In genomic region chr5:172925336-172925948, GRCh38 we compare ENCODE assay signal across 24 cellular contexts. TPM values are rescaled to one million over a fixed set of nuclear protein-coding genes. Genes with fewer than 3 reads are reported as not detected.
DNase-seq lines count a peak whose midpoint lies in the region; ATAC-seq and TF ChIP-seq lines count a peak whose summit lies in the region.
"Had no signal": no experiment of that assay in that cellular context is flagged by ENCODE, and none has a peak within 500 bp of the region (broad histone marks: within the 10 kb centered on the region; RNA-seq: fewer than 3 reads in every experiment).

No MANE protein-coding gene starts in this region.

- peak; percentile 21 for DNase-seq in Right ventricle myocardium inferior (ENCODE audit: missing footprints)
- no peak for DNase-seq in left ventricle myocardium inferior
- DNase-seq in effector memory CD8-positive, alpha-beta T cell, result no peak
- DNase-seq in naive thymus-derived CD8-positive, alpha-beta T cell, result no peak
- no peak for DNase-seq in activated T-cell treated with anti-CD3 and anti-CD28 coated beads, Interleukin-2, amount 50 U/mL, for 1 hour
- DNase-seq: activated CD4-positive, alpha-beta T cell treated with anti-CD3 and anti-CD28 coated beads for 36 hours; activated effector memory CD4-positive, alpha-beta T cell treated with anti-CD3 and anti-CD28 coated beads, Interleukin-2, amount 50 U/mL, for 16 hours; AML-193; anterior cingulate cortex; DMS153; effector CD4-positive, alpha-beta T cell; midbrain; natural killer cell; NCI-H82; ovary; Peyer's patch; SIG-M5; stimulated activated naive B cell treated with anti-CD40 and anti-IgM and Interleukin-4, amounts not matched to agents 10 μg/mL and 1 μg/mL and 100 μg/mL, for 72 hours; T-helper 9 cell had no signal

- no peaks in the 10 kb centered on the region for H3K4me1 Mint-ChIP-seq in effector memory CD8-positive, alpha-beta T cell (ENCODE audit: low read depth in 2 of 2)
- peaks cover 0 to 6% (median 4%) of the 10 kb centered on the region in 4 donors for H3K4me1 Mint-ChIP-seq in naive thymus-derived CD8-positive, alpha-beta T cell
- H3K4me1 Mint-ChIP-seq: activated CD4-positive, alpha-beta T cell treated with anti-CD3 and anti-CD28 coated beads for 36 hours had no signal

- peaks cover 42% of the 10 kb centered on the region for H3K36me3 ChIP-seq in left ventricle myocardium inferior
- H3K36me3 ChIP-seq: ovary had no signal

- H3K4me1 ChIP-seq in left ventricle myocardium inferior, result peaks cover under 1% of the 10 kb centered on the region
- H3K4me1 ChIP-seq: Peyer's patch had no signal

- no peak overlapping the region for H3K4me3 Mint-ChIP-seq in effector memory CD8-positive, alpha-beta T cell
- no peak overlapping the region for H3K4me3 Mint-ChIP-seq in naive thymus-derived CD8-positive, alpha-beta T cell
- H3K4me3 Mint-ChIP-seq: activated CD4-positive, alpha-beta T cell treated with anti-CD3 and anti-CD28 coated beads for 36 hours; activated naive CD8-positive, alpha-beta T cell; natural killer cell; stimulated activated naive B cell treated with anti-CD40 and anti-IgM and Interleukin-4, amounts not matched to agents 10 μg/mL and 1 μg/mL and 100 μg/mL, for 72 hours had no signal

- intact Hi-C loops in Right ventricle myocardium inferior (cut with DNase I) (no loop called here), left ventricle myocardium inferior (cut with micrococcal nuclease) (no loop called here)

- no peak for TF ChIP-seq CTCF in left ventricle myocardium inferior (IDR thresholded peaks at IDR 0.05; ENCODE audit: borderline replicate concordance)

- H3K27me3 Mint-ChIP-seq in effector memory CD8-positive, alpha-beta T cell, result no peaks in the 10 kb centered on the region
- H3K27me3 Mint-ChIP-seq in naive thymus-derived CD8-positive, alpha-beta T cell, result no peaks in the 10 kb centered on the region
- H3K27me3 Mint-ChIP-seq: activated CD4-positive, alpha-beta T cell treated with anti-CD3 and anti-CD28 coated beads for 36 hours; activated naive CD8-positive, alpha-beta T cell; stimulated activated naive B cell treated with anti-CD40 and anti-IgM and Interleukin-4, amounts not matched to agents 10 μg/mL and 1 μg/mL and 100 μg/mL, for 72 hours had no signal

- H3K27me3 ChIP-seq in left ventricle myocardium inferior (ENCODE audit: low read depth), result no peaks in the 10 kb centered on the region
- H3K27me3 ChIP-seq: ovary, Peyer's patch had no signal

- peaks cover 26% of the 10 kb centered on the region for H3K36me3 Mint-ChIP-seq in effector memory CD8-positive, alpha-beta T cell (ENCODE audit: insufficient read depth)
- peaks cover 0 to 50% (median 14%) of the 10 kb centered on the region in 3 donors for H3K36me3 Mint-ChIP-seq in naive thymus-derived CD8-positive, alpha-beta T cell

- no peaks in the 10 kb centered on the region for H3K9me3 Mint-ChIP-seq in effector memory CD8-positive, alpha-beta T cell
- no peaks in the 10 kb centered on the region for H3K9me3 Mint-ChIP-seq in naive thymus-derived CD8-positive, alpha-beta T cell
- H3K9me3 Mint-ChIP-seq: natural killer cell; stimulated activated naive B cell treated with anti-CD40 and anti-IgM and Interleukin-4, amounts not matched to agents 10 μg/mL and 1 μg/mL and 100 μg/mL, for 72 hours had no signal

- H3K27ac Mint-ChIP-seq in effector memory CD8-positive, alpha-beta T cell, result peak overlapping the region; percentile 10 to 27
- H3K27ac Mint-ChIP-seq in naive thymus-derived CD8-positive, alpha-beta T cell, result peak overlapping the region in 7 of 10 donors; percentile 15 to 84 (median 68)
- H3K27ac Mint-ChIP-seq: activated CD4-positive, alpha-beta T cell treated with anti-CD3 and anti-CD28 coated beads for 36 hours; activated naive CD8-positive, alpha-beta T cell; stimulated activated naive B cell treated with anti-CD40 and anti-IgM and Interleukin-4, amounts not matched to agents 10 μg/mL and 1 μg/mL and 100 μg/mL, for 72 hours had no signal

- POLR2A ChIA-PET in naive thymus-derived CD8-positive, alpha-beta T cell (lab: Charles Lee), result interaction anchor here (1.6 kb wide), 1 partner anchor 153 kb away, joined by 3 read pairs; no protein-coding TSS in a partner anchor

- H3K4me3 ChIP-seq in left ventricle myocardium inferior, result no peak overlapping the region
- H3K4me3 ChIP-seq: ovary, Peyer's patch had no signal

- H3K27ac ChIP-seq in left ventricle myocardium inferior (replicated peaks), result no peak overlapping the region
- H3K27ac ChIP-seq: ovary, Peyer's patch, VCaP had no signal

- ATAC-seq in Right ventricle myocardium inferior (no peak), HG03378 (IDR thresholded peaks at IDR 0.05; ENCODE audit: unreplicated experiment) (no peak), GM21529 (IDR thresholded peaks at IDR 0.05; ENCODE audit: unreplicated experiment) (no peak), GM21723 (IDR thresholded peaks at IDR 0.05; ENCODE audit: unreplicated experiment) (no peak)
- ATAC-seq in effector memory CD8-positive, alpha-beta T cell (replicated peaks), result no peak
- ATAC-seq in naive thymus-derived CD8-positive, alpha-beta T cell, result no peak
- ATAC-seq: activated CD4-positive, alpha-beta T cell treated with anti-CD3 and anti-CD28 coated beads for 36 hours; natural killer cell; stimulated activated naive B cell treated with anti-CD40 and anti-IgM and Interleukin-4, amounts not matched to agents 10 μg/mL and 1 μg/mL and 100 μg/mL, for 72 hours had no signal

- no peaks in the 10 kb centered on the region for H3K9me3 ChIP-seq in left ventricle myocardium inferior (replicated peaks)
- H3K9me3 ChIP-seq: ovary, Peyer's patch had no signal

RNA-seq across cellular contexts. Expression of gene RPL26L1, which starts 33.8 kb away (rescaled TPM):
- total RNA-seq in Right ventricle myocardium inferior, result 23.9 TPM
- 27.2 TPM for total RNA-seq in left ventricle myocardium inferior
- 10 to 100 TPM; 15.7 to 16.5 TPM for total RNA-seq in naive thymus-derived CD8-positive, alpha-beta T cell
- 10 to 100 TPM; 38.2 to 42.1 (median 40.3) TPM for polyA plus RNA-seq in naive thymus-derived CD8-positive, alpha-beta T cell

RNA-seq across cellular contexts. Expression of gene ATP6V0E1, which starts 58.1 kb away (rescaled TPM):
- total RNA-seq in Right ventricle myocardium inferior, result 167 TPM
- total RNA-seq in left ventricle myocardium inferior, result 208 TPM
- total RNA-seq in naive thymus-derived CD8-positive, alpha-beta T cell, result 100 to 1,000 TPM; 141 to 150 TPM
- 100 to 1,000 TPM; 411 to 532 (median 494) TPM for polyA plus RNA-seq in naive thymus-derived CD8-positive, alpha-beta T cell
